19 cellular contexts compared by ENCODE assay signal in the genomic region with DNA sequence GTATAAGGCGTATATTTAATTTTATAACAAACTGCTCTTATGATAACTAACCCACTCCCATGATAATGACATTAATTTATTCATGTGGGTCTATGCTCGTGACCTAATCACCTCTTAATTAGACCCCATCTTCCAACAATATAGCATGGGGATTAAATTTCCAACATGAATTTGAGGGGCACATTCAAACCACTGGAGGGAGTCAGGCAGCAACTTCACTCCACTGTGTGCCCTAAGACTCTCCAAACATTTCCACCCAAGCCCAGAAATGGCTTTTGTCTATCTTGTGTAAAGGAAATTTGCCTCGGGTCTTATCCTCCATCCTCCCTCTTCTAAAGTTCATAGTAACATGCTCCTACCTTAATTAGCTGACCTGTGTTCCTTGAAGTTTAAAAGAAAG.
"Had no signal": no experiment of that assay in that cellular context is flagged by ENCODE, and none has a peak within 500 bp of the region (broad histone marks: within the 10 kb centered on the region; RNA-seq: fewer than 3 reads in every experiment).

No MANE protein-coding gene starts in this region.

- H3K27me3 Mint-ChIP-seq: stimulated activated memory B cell treated with anti-CD40 and anti-IgM and Interleukin-4, amounts not matched to agents 10 μg/mL and 1 μg/mL and 100 μg/mL, for 72 hours; type B pancreatic cell had no signal

- H3K36me3 Mint-ChIP-seq: activated CD4-positive, alpha-beta memory T cell treated with anti-CD3 and anti-CD28 coated beads for 36 hours; activated naive CD8-positive, alpha-beta T cell; immature natural killer cell; naive thymus-derived CD4-positive, alpha-beta T cell; stimulated activated memory B cell treated with anti-CD40 and anti-IgM and Interleukin-4, amounts not matched to agents 10 μg/mL and 1 μg/mL and 100 μg/mL, for 72 hours; type B pancreatic cell had no signal

- H3K9me3 ChIP-seq: heart right ventricle, ovary, sigmoid colon, testis had no signal

- FAIRE-seq: colon had no signal

- H3K27me3 ChIP-seq: dorsolateral prefrontal cortex, heart right ventricle, ovary, sigmoid colon, testis had no signal

- DNase-seq: activated B cell treated with CpG ODN at 0.5 μM for 24 hours; activated CD4-positive, alpha-beta memory T cell treated with anti-CD3 and anti-CD28 coated beads for 36 hours; activated CD4-positive, alpha-beta T cell treated with anti-CD3 and anti-CD28 coated beads for 4 hours; activated T-cell treated with anti-CD3 and anti-CD28 coated beads for 4 hours; dorsolateral prefrontal cortex; heart right ventricle; immature natural killer cell; mesendoderm; naive thymus-derived CD4-positive, alpha-beta T cell; ovary; sigmoid colon; stimulated activated CD4-positive, alpha-beta T cell treated with anti-CD3 and anti-CD28 coated beads, Interleukin-4, amount 100 ng/mL, for 4 hours; testis had no signal

- H3K27ac Mint-ChIP-seq: activated B cell treated with CpG ODN at 0.5 μM for 24 hours; activated CD4-positive, alpha-beta memory T cell treated with anti-CD3 and anti-CD28 coated beads for 36 hours; activated naive CD8-positive, alpha-beta T cell; immature natural killer cell; naive thymus-derived CD4-positive, alpha-beta T cell; stimulated activated memory B cell treated with anti-CD40 and anti-IgM and Interleukin-4, amounts not matched to agents 10 μg/mL and 1 μg/mL and 100 μg/mL, for 72 hours; T-helper 2 cell treated with Interferon-gamma antibody and Interleukin-4, amounts not matched to agents 5 μg/mL and 100 μg/mL, for 36 hours; type B pancreatic cell had no signal

- H3K4me3 ChIP-seq: dorsolateral prefrontal cortex, heart right ventricle, ovary, sigmoid colon, testis had no signal

- H3K4me1 ChIP-seq: heart right ventricle, sigmoid colon, testis had no signal

- H3K4me3 Mint-ChIP-seq: activated B cell treated with CpG ODN at 0.5 μM for 24 hours; activated CD4-positive, alpha-beta memory T cell treated with anti-CD3 and anti-CD28 coated beads for 36 hours; activated naive CD8-positive, alpha-beta T cell; immature natural killer cell; naive thymus-derived CD4-positive, alpha-beta T cell; stimulated activated memory B cell treated with anti-CD40 and anti-IgM and Interleukin-4, amounts not matched to agents 10 μg/mL and 1 μg/mL and 100 μg/mL, for 72 hours; T-helper 2 cell treated with Interferon-gamma antibody and Interleukin-4, amounts not matched to agents 5 μg/mL and 100 μg/mL, for 36 hours; type B pancreatic cell had no signal

- H3K27ac ChIP-seq: dorsolateral prefrontal cortex, epithelial cell of prostate, heart right ventricle, ovary, sigmoid colon, testis had no signal

- ATAC-seq: heart right ventricle; naive thymus-derived CD4-positive, alpha-beta T cell; stimulated activated memory B cell treated with anti-CD40 and anti-IgM and Interleukin-4, amounts not matched to agents 10 μg/mL and 1 μg/mL and 100 μg/mL, for 72 hours had no signal

- H3K36me3 ChIP-seq: heart right ventricle, ovary, sigmoid colon had no signal

- H3K9me3 Mint-ChIP-seq: activated B cell treated with CpG ODN at 0.5 μM for 24 hours; activated CD4-positive, alpha-beta memory T cell treated with anti-CD3 and anti-CD28 coated beads for 36 hours; stimulated activated memory B cell treated with anti-CD40 and anti-IgM and Interleukin-4, amounts not matched to agents 10 μg/mL and 1 μg/mL and 100 μg/mL, for 72 hours; T-helper 2 cell treated with Interferon-gamma antibody and Interleukin-4, amounts not matched to agents 5 μg/mL and 100 μg/mL, for 36 hours; type B pancreatic cell had no signal
